8 cellular contexts compared by ENCODE assay signal in genomic region chr20:1325173-1326030, GRCh38. TPM values are rescaled to one million over a fixed set of nuclear protein-coding genes. Genes with fewer than 3 reads are reported as not detected.
DNase-seq lines count a peak whose midpoint lies in the region; ATAC-seq and TF ChIP-seq lines count a peak whose summit lies in the region.

No MANE protein-coding gene starts in this region.

- H3K4me1 ChIP-seq in PC-9 (replicated peaks; ENCODE audit: insufficient read depth) (peaks cover 49% of the 10 kb centered on the region), esophagus muscularis mucosa (peaks cover 59 to 74% (median 66%) of the 10 kb centered on the region in 4 donors), muscle layer of colon (ENCODE audit: insufficient read depth, low read length) (peaks cover 40% of the 10 kb centered on the region)

- H3K9me3 ChIP-seq in PC-9 (ENCODE audit: insufficient read depth, low read depth) (no peaks in the 10 kb centered on the region), esophagus muscularis mucosa (no peaks in the 10 kb centered on the region), muscle layer of colon (ENCODE audit: low read length) (no peaks in the 10 kb centered on the region)

- peaks cover 29% of the 10 kb centered on the region; the same call in 1 of the 2 replicates for H3F3A ChIP-seq in PC-9 (ENCODE audit: insufficient read depth, low read depth)

- H4K20me1 ChIP-seq in PC-9 (ENCODE audit: insufficient read depth) = peaks cover 5% of the 10 kb centered on the region; the same call in 1 of the 2 replicates

- H3K9me2 ChIP-seq in PC-9 (ENCODE audit: insufficient read depth) = no peaks in the 10 kb centered on the region

- H3K36me3 ChIP-seq in PC-9 (ENCODE audit: low read depth) = no peaks in the 10 kb centered on the region
- peaks cover 0 to 4% (median 0%) of the 10 kb centered on the region in 4 donors for H3K36me3 ChIP-seq in esophagus muscularis mucosa
- no peaks in the 10 kb centered on the region for H3K36me3 ChIP-seq in muscle layer of colon (ENCODE audit: insufficient read depth, low read length)

- WGBS in esophagus muscularis mucosa = 2% methylated on average over 46 of the region's 56 CpGs

- DNase-seq in DMS79 treated with DMSO at 0.1 percent for 48 hours (lab: John Stamatoyannopoulos, UW) (peak; percentile 88), KG1 (lab: John Stamatoyannopoulos, UW) (peak; percentile 91), PC-9 (peak; percentile 88 to 96), esophagus muscularis mucosa (ENCODE audit: extremely low spot score) (peak; percentile 99)
- DNase-seq in activated T-cell treated with anti-CD3 and anti-CD28 coated beads, Interleukin-2, amount 50 U/mL, for 4 hours = peak; percentile 99
- peak; percentile 99 for DNase-seq in stimulated activated CD8-positive, alpha-beta memory T cell treated with anti-CD3 and anti-CD28 coated beads, Interleukin-7, amount 100 ng/mL, for 1 hour (ENCODE audit: low read depth in 2 of 2)

- H3K27ac ChIP-seq in PC-9 (peak overlapping the region; percentile 95), esophagus muscularis mucosa (replicated peaks in 1 of 4) (peak overlapping the region; percentile 93 to 99 (median 96)), muscle layer of colon (ENCODE audit: low read depth, low read length) (peak overlapping the region; percentile 95)

- TF ChIP-seq CTCF in PC-9 (conservative IDR thresholded peaks at IDR 0.05) (no peak; the same call in 1 of the 2 replicates), esophagus muscularis mucosa (IDR thresholded peaks at IDR 0.05) (peak in 2 of 3 experiments; percentile 25 to 40)

- ATAC-seq in GM21723 (IDR thresholded peaks at IDR 0.05; ENCODE audit: unreplicated experiment) = peak; percentile 86
- peak; percentile 87 to 91 for ATAC-seq in activated T-cell treated with anti-CD3 and anti-CD28 coated beads, Interleukin-2, amount 50 U/mL, for 4 hours

- H3K4me1 Mint-ChIP-seq in activated T-cell treated with anti-CD3 and anti-CD28 coated beads, Interleukin-2, amount 50 U/mL, for 4 hours (ENCODE audit: low read depth) = peaks cover 22% of the 10 kb centered on the region

- H3K4me3 Mint-ChIP-seq in activated T-cell treated with anti-CD3 and anti-CD28 coated beads, Interleukin-2, amount 50 U/mL, for 4 hours = no peak overlapping the region

- no peak for TF ChIP-seq EP300 in esophagus muscularis mucosa (IDR thresholded peaks at IDR 0.05)

- H3K27me3 ChIP-seq in PC-9 (ENCODE audit: insufficient read depth, low read depth) = no peaks in the 10 kb centered on the region
- peaks cover 0 to 9% (median 0%) of the 10 kb centered on the region in 4 donors for H3K27me3 ChIP-seq in esophagus muscularis mucosa
- no peaks in the 10 kb centered on the region for H3K27me3 ChIP-seq in muscle layer of colon (ENCODE audit: control insufficient read depth in 1 of 2, insufficient read depth in 2 of 2, low read length in 2 of 2)

- peak overlapping the region; percentile 84 for H2AFZ ChIP-seq in PC-9

- H3K4me2 ChIP-seq in PC-9 = peak overlapping the region; percentile 79

- CTCF ChIA-PET in PC-9 (lab: Charles Lee) = interaction anchor here (0.6 to 1.3 kb wide), 3 partner anchors 110 to 178 kb away, joined by 3 to 4 read pairs (median 3); no protein-coding TSS in a partner anchor

- H3K27me3 Mint-ChIP-seq in activated T-cell treated with anti-CD3 and anti-CD28 coated beads, Interleukin-2, amount 50 U/mL, for 4 hours (ENCODE audit: low read depth) = no peaks in the 10 kb centered on the region

- TF ChIP-seq POLR2A in esophagus muscularis mucosa (IDR thresholded peaks at IDR 0.05; ENCODE audit: low read depth) = peak; percentile 94

- H3K9me3 Mint-ChIP-seq in activated T-cell treated with anti-CD3 and anti-CD28 coated beads, Interleukin-2, amount 50 U/mL, for 4 hours = no peaks in the 10 kb centered on the region

- POLR2A ChIA-PET in PC-9 (lab: Charles Lee; ENCODE audit: unreplicated experiment) = interaction anchor here (0.5 to 0.6 kb wide), 3 partner anchors 74 to 144 kb away, joined by 3 to 26 read pairs (median 4); no protein-coding TSS in a partner anchor

- intact Hi-C loops in PC-9 (cut with micrococcal nuclease; ENCODE audit: unreplicated experiment) = loop anchor here (2.0 to 10.0 kb wide), 5 partner anchors 52 to 479 kb away; partner anchors contain the start of gene FKBP1A
- intact Hi-C loops in esophagus muscularis mucosa (cut with DNase I) = loop anchor here (2.0 to 5.0 kb wide), 2 partner anchors 67 to 142 kb away; partner anchors contain the start of genes FKBP1A and NSFL1C

- peak overlapping the region; percentile 91 for H3K9ac ChIP-seq in muscle layer of colon (ENCODE audit: low read length)

- peaks cover 5% of the 10 kb centered on the region for H3K36me3 Mint-ChIP-seq in activated T-cell treated with anti-CD3 and anti-CD28 coated beads, Interleukin-2, amount 50 U/mL, for 4 hours (ENCODE audit: insufficient read depth)

- peaks cover 47% of the 10 kb centered on the region for H3K79me2 ChIP-seq in PC-9 (ENCODE audit: low read depth)

- H3K4me3 ChIP-seq in PC-9 (peak overlapping the region; percentile 87), esophagus muscularis mucosa (peak overlapping the region; percentile 70 to 89 (median 78)), muscle layer of colon (ENCODE audit: low read depth in 1 of 2, low read length in 2 of 2) (peak overlapping the region; percentile 56 to 94)

- BruUV-seq in PC-9 (replicated peaks; lab: Mats Ljungman, UMichigan) = TSS peak; percentile 64

RNA-seq across cellular contexts. Expression of gene SDCBP2, which starts 3.5 kb away (rescaled TPM):
- 12.3 and 14.8 TPM in 2 replicates for total RNA-seq in PC-9 (2021)
- 1 to 10 TPM; 1.9 to 3.2 (median 2.2) TPM for total RNA-seq in activated T-cell treated with anti-CD3 and anti-CD28 coated beads, Interleukin-2, amount 50 U/mL, for 4 hours
- total RNA-seq in esophagus muscularis mucosa = 1 to 10 TPM; 2.1 to 6.2 (median 4.1) TPM

RNA-seq across cellular contexts. Expression of gene SNPH, which starts 59.3 kb away (rescaled TPM):
- 3.4 and 4.0 TPM in 2 replicates for total RNA-seq in PC-9 (2021)
- 1 to 10 TPM; 1.4 to 2.6 (median 1.9) TPM for total RNA-seq in activated T-cell treated with anti-CD3 and anti-CD28 coated beads, Interleukin-2, amount 50 U/mL, for 4 hours
- 10 to 100 TPM in 3 of 4 donors, 1 to 10 TPM in 1; 9.6 to 29.5 (median 17.3) TPM for total RNA-seq in esophagus muscularis mucosa

Comparison
In these comparisons a context has a peak if more than half of its experiments do, and no peak if none do; other contexts are left out.
1. Peak in every context shown above with its lines: DNase-seq, ATAC-seq, H3K4me3 ChIP-seq and H3K27ac ChIP-seq.